In the genomic region with DNA sequence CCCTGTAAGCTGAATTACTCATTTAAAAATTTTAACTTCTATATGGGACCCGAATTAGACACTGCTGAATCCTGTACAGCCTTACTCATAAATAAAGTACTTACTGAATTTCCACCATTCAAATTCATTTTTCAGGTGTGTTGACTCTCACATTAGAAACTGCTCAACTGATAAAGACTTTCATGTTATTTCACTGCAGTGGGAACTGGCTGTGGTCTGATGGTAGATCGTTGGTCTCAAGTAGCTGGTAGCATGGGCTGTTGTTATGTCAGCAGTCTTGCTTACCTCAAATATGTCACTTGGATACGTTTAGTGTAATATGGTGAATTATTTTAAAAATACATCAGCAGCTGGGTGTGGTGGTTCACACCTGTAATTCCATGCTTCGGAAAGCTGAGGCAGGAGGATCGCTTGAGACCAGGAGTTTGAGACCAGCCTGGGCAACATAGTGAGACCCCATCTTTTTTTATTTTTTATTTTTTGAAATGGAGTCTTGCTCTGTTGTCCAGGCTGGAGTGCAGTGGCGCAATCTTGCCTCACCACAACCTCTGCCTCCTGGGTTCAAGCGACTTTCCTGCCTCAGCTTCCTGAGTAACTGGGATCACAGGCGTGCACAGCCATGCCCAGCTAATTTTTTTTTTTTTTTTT, we compare ENCODE assay signal across 23 cellular contexts.
"Had no signal": no experiment of that assay in that cellular context is flagged by ENCODE, and none has a peak within 500 bp of the region (broad histone marks: within the 10 kb centered on the region; RNA-seq: fewer than 3 reads in every experiment).

No MANE protein-coding gene starts in this region.

- H3K9me3 ChIP-seq: esophagus muscularis mucosa, lower lobe of right lung, upper lobe of left lung had no signal

- H3K27me3 Mint-ChIP-seq: activated naive CD8-positive, alpha-beta T cell treated with anti-CD3 and anti-CD28 coated beads for 36 hours; naive B cell had no signal

- H3K4me1 Mint-ChIP-seq: neural crest cell had no signal

- H2AFZ ChIP-seq: hepatocyte had no signal

- ATAC-seq: left lobe of liver, lower lobe of right lung, sciatic nerve had no signal

- H3K4me3 Mint-ChIP-seq: activated naive CD8-positive, alpha-beta T cell treated with anti-CD3 and anti-CD28 coated beads for 36 hours; immature natural killer cell; naive B cell; neural crest cell had no signal

- H3K4me1 ChIP-seq: lower lobe of right lung had no signal

- H3K9me3 Mint-ChIP-seq: activated naive CD8-positive, alpha-beta T cell treated with anti-CD3 and anti-CD28 coated beads for 36 hours; immature natural killer cell had no signal

- DNase-seq: activated CD4-positive, alpha-beta T cell treated with anti-CD3 and anti-CD28 coated beads for 48 hours; activated naive CD4-positive, alpha-beta T cell treated with Interleukin-2 at 50 U/mL for 16 hours; activated naive CD8-positive, alpha-beta T cell treated with anti-CD3 and anti-CD28 coated beads for 36 hours; central memory CD4-positive, alpha-beta T cell; glutamatergic neuron; immature natural killer cell; lower lobe of right lung; naive B cell; posterior cingulate gyrus; stimulated activated CD4-positive, alpha-beta T cell treated with anti-CD3 and anti-CD28 coated beads, Interleukin-15, amount 100 ng/mL, for 24 hours; stimulated activated naive CD4-positive, alpha-beta T cell treated with Interleukin-2 at 50 U/mL for 16 hours; T-helper 1 cell; upper lobe of left lung; WERI-Rb-1 had no signal

- FAIRE-seq: astrocyte, colon, frontal cortex had no signal

- H3K27ac Mint-ChIP-seq: activated naive CD8-positive, alpha-beta T cell treated with anti-CD3 and anti-CD28 coated beads for 36 hours; immature natural killer cell had no signal

- H3K27me3 ChIP-seq: esophagus muscularis mucosa, hepatocyte, upper lobe of left lung had no signal

- H3K4me2 ChIP-seq: hepatocyte, smooth muscle cell had no signal

- H3K4me3 ChIP-seq: esophagus muscularis mucosa, hepatocyte, lower lobe of right lung, smooth muscle cell, upper lobe of left lung had no signal

- H3K27ac ChIP-seq: hepatocyte, lower lobe of right lung, upper lobe of left lung, WERI-Rb-1 had no signal
